ENCODE assay signal across 28 cellular contexts in genomic region chr10:81104494-81104893, GRCh38.
DNase-seq lines count a peak whose midpoint lies in the region; ATAC-seq, FAIRE-seq and TF ChIP-seq lines count a peak whose summit lies in the region.
"Had no signal": no experiment of that assay in that cellular context is flagged by ENCODE, and none has a peak within 500 bp of the region (broad histone marks: within the 10 kb centered on the region; RNA-seq: fewer than 3 reads in every experiment).

No MANE protein-coding gene starts in this region.

- no peaks in the 10 kb centered on the region for H3K4me1 Mint-ChIP-seq in H9
- H3K4me1 Mint-ChIP-seq: T-cell had no signal

- H3K4ac ChIP-seq in H9 (ENCODE audit: low read depth, low read length): no peak overlapping the region

- no peak overlapping the region for H2BK12ac ChIP-seq in H9 (ENCODE audit: insufficient read length, low read depth, low read length)

- H2BK5ac ChIP-seq in H9 (ENCODE audit: insufficient read length, low read length): no peak overlapping the region

- DNase-seq in pancreas (no peak), H9 (no peak), NCI-H2171 treated with DMSO at 0.1 percent for 48 hours (lab: John Stamatoyannopoulos, UW) (no peak)
- DNase-seq in effector CD4-positive, alpha-beta T cell: no peak
- DNase-seq: Calu3, DMS79 treated with DMSO at 0.1 percent for 48 hours, GF-D8, Kasumi-1, MV-4-11, NCI-H1105 treated with DMSO at 0.1 percent for 48 hours, NCI-H146, NCI-H1930, NCI-H2107, NCI-H446 treated with DMSO at 0.1 percent for 48 hours, NCI-H526, NCI-H82, SHP77, T-cell had no signal

- H2AK5ac ChIP-seq in H9 (ENCODE audit: insufficient read length, low read length): no peak overlapping the region

- H3K18ac ChIP-seq in H9 (ENCODE audit: insufficient read length, low read depth, low read length): no peak overlapping the region

- no peak overlapping the region for H4K8ac ChIP-seq in H9 (replicated peaks; ENCODE audit: insufficient read length, low read depth, low read length)

- H3K9me3 ChIP-seq in OCI-LY3 (ENCODE audit: insufficient read depth, low read length) (peaks cover 3% of the 10 kb centered on the region; the same call in 1 of the 2 replicates), pancreas (no peaks in the 10 kb centered on the region), H9 (ENCODE audit: control insufficient read depth, low read depth, low read length) (no peaks in the 10 kb centered on the region)

- no peak overlapping the region for H3K56ac ChIP-seq in H9 (ENCODE audit: insufficient read length, low read depth, low read length)

- no peak overlapping the region for H3K14ac ChIP-seq in H9 (ENCODE audit: insufficient read depth, low read length)

- H3K9ac ChIP-seq in OCI-LY3 (ENCODE audit: low read length) (peak overlapping the region; percentile 49; the same call in 1 of the 2 replicates), H9 (ENCODE audit: extremely low read depth, insufficient read length, low read length) (no peak overlapping the region)

- no peaks in the 10 kb centered on the region for H3K36me3 Mint-ChIP-seq in H9 (ENCODE audit: insufficient read depth in 1 of 3, low read depth in 3 of 3)
- H3K36me3 Mint-ChIP-seq: T-cell had no signal

- H3K36me3 ChIP-seq in OCI-LY3 (replicated peaks; ENCODE audit: low read depth, low read length) (peaks cover 19% of the 10 kb centered on the region), pancreas (no peaks in the 10 kb centered on the region)

- H4K20me1 ChIP-seq in OCI-LY3 (ENCODE audit: insufficient read depth, low read length): no peaks in the 10 kb centered on the region
- no peaks in the 10 kb centered on the region for H4K20me1 ChIP-seq in H9 (ENCODE audit: control insufficient read depth, insufficient read depth, insufficient read length)

- no peak overlapping the region for H3T11ph ChIP-seq in H9 (ENCODE audit: low read length)

- TF ChIP-seq CTCF in OCI-LY3 (IDR thresholded peaks at IDR 0.05; ENCODE audit: low read depth, low read length): no peak
- no peak for TF ChIP-seq CTCF in pancreas (IDR thresholded peaks at IDR 0.05)
- TF ChIP-seq CTCF in H9 (conservative IDR thresholded peaks at IDR 0.05): no peak

- H3K4me2 ChIP-seq in OCI-LY3 (ENCODE audit: low read length) (peak overlapping the region; percentile 53), H9 (ENCODE audit: insufficient read depth, insufficient read length, low read length) (no peak overlapping the region)

- no peak overlapping the region for H2BK20ac ChIP-seq in H9 (ENCODE audit: low read depth, low read length, poor library complexity, severe bottlenecking)

- no peak for FAIRE-seq in pancreas (lab: Jason Lieb, UNC)
- FAIRE-seq: GM18507, H1, HepG2, K562 had no signal

- no peak overlapping the region for H3K4me3 Mint-ChIP-seq in H9
- H3K4me3 Mint-ChIP-seq: T-cell had no signal

- H4K5ac ChIP-seq in H9 (ENCODE audit: insufficient read length, low read depth, low read length): no peak overlapping the region

- 59 to 62% methylated on average over 3 of the region's 3 CpGs for WGBS in pancreas, 2 donors
- no CpG with 5 or more reads among the region's 3 CpGs for WGBS in H9 (ENCODE audit: extremely low coverage, insufficient read length, low lambda C conversion rate)

- H3K27me3 Mint-ChIP-seq in H9 (ENCODE audit: low read depth): no peaks in the 10 kb centered on the region; the same call in 1 of the 2 replicates

- H3K4me1 ChIP-seq in OCI-LY3 (ENCODE audit: low read length): peaks cover 55% of the 10 kb centered on the region
- H3K4me1 ChIP-seq in pancreas: no peaks in the 10 kb centered on the region
- no peaks in the 10 kb centered on the region for H3K4me1 ChIP-seq in H9 (ENCODE audit: insufficient read depth, low read length)

- ATAC-seq in GM18858 (IDR thresholded peaks at IDR 0.05; ENCODE audit: unreplicated experiment) (peak; percentile 31), GM21360 (IDR thresholded peaks at IDR 0.05; ENCODE audit: unreplicated experiment) (peak; percentile 30), HG02610 (IDR thresholded peaks at IDR 0.05; ENCODE audit: unreplicated experiment) (peak; percentile 36), pancreas (no peak)
- ATAC-seq: HCT116, HepG2, K562, T-cell had no signal

- H3K27ac ChIP-seq in OCI-LY3 (ENCODE audit: low read length) (peak overlapping the region; percentile 96), pancreas (no peak overlapping the region), H9 (ENCODE audit: insufficient read length, low read depth, low read length) (no peak overlapping the region)
- H3K27ac ChIP-seq: RWPE1 had no signal

- H3K27me3 ChIP-seq in OCI-LY3 (ENCODE audit: low read depth, low read length) (no peaks in the 10 kb centered on the region), pancreas (no peaks in the 10 kb centered on the region), H9 (ENCODE audit: insufficient read depth, low read length) (no peaks in the 10 kb centered on the region)

- no peak overlapping the region for H2BK120ac ChIP-seq in H9 (ENCODE audit: low read depth, low read length, poor library complexity, severe bottlenecking)

- H3K4me3 ChIP-seq in OCI-LY3 (ENCODE audit: low read length) (peak overlapping the region; percentile 18; the same call in 1 of the 2 replicates), pancreas (no peak overlapping the region)
- H3K4me3 ChIP-seq: K562 had no signal

- no peaks in the 10 kb centered on the region for H3K9me3 Mint-ChIP-seq in H9
- H3K9me3 Mint-ChIP-seq: T-cell had no signal

- intact Hi-C loops in pancreas (cut with DNase I): no loop called here

- no peaks in the 10 kb centered on the region for H3K79me1 ChIP-seq in H9 (ENCODE audit: insufficient read depth, low read depth, low read length, poor library complexity, severe bottlenecking)

- H4K91ac ChIP-seq in H9 (ENCODE audit: insufficient read length, low read depth, low read length): no peak overlapping the region

- no peak overlapping the region for H3K23ac ChIP-seq in H9 (ENCODE audit: insufficient read length, low read depth, low read length)

- no peaks in the 10 kb centered on the region for H3K79me2 ChIP-seq in OCI-LY3 (ENCODE audit: low read length)
- H3K79me2 ChIP-seq in H9 (ENCODE audit: insufficient read depth, low read length): no peaks in the 10 kb centered on the region

- no peaks in the 10 kb centered on the region for H3K23me2 ChIP-seq in H9 (ENCODE audit: insufficient read length, low read depth, low read length, poor library complexity, severe bottlenecking)

- no peak overlapping the region for H2BK15ac ChIP-seq in H9 (ENCODE audit: low read depth, low read length)

- peak overlapping the region; percentile 34; the same call in 1 of the 2 replicates for H2AFZ ChIP-seq in OCI-LY3 (ENCODE audit: low read depth, low read length)
- H2AFZ ChIP-seq in H9 (ENCODE audit: low read length): no peak overlapping the region

- no peak overlapping the region for H3K27ac Mint-ChIP-seq in H9
- H3K27ac Mint-ChIP-seq: T-cell had no signal

Comparison
In these comparisons a context has a peak if more than half of its experiments do, and no peak if none do; other contexts are left out.
1. ATAC-seq: peak in GM18858 (single experiment), GM21360 (single experiment) and HG02610 (single experiment); none in pancreas (0 of 4).